ENCODE assay signal across 9 cellular contexts in the genomic region with DNA sequence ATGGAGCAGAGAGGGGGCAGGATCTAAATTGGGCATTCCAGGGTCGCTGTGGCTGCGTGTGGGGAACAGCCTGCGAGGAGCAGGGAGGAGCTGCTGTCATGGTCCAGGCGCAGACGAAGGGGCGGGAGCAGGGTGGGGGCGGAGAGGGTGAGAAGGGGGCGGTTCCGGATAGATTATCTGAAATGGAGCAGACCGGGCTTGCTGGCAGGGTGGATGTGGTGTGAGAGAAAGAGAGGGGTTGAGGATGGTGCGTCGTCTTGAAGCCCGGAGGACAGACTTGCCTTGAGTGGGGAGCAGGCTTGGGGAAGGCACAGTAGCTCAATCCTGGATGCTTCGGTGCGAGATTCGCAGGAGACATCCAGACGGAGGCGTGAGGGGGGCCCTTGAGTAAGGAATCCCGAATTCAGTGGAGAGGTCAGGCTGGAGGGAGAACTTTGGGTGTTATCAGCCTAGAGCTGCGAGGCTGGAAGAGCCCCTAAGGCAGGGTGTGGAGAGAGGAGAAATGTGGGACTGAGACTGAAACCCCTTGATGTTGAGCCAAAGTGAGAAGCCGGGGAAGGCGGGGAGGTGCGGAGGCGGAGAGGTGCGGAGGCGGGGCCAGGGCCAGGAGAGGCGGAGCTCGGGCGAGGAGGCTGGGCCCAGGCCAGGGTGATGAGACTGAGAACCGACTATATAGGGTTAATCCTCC. TPM values are rescaled to one million over a fixed set of nuclear protein-coding genes. Genes with fewer than 3 reads are reported as not detected.
DNase-seq lines count a peak whose midpoint lies in the region; ATAC-seq and TF ChIP-seq lines count a peak whose summit lies in the region.
"Had no signal": no experiment of that assay in that cellular context is flagged by ENCODE, and none has a peak within 500 bp of the region (broad histone marks: within the 10 kb centered on the region; RNA-seq: fewer than 3 reads in every experiment).

No MANE protein-coding gene starts in this region.

- no peaks in the 10 kb centered on the region for H3K27me3 ChIP-seq in body of pancreas

- CTCF ChIA-PET in activated CD4-positive, alpha-beta memory T cell treated with anti-CD3 and anti-CD28 coated beads for 36 hours (lab: Charles Lee) = no interaction called here
- CTCF ChIA-PET in activated CD4-positive, alpha-beta memory T cell treated with anti-CD3 and anti-CD28 coated beads, Interleukin-2, amount 10 ng/mL, durations not matched to agents 7 days and 5 days (lab: Charles Lee) = no interaction called here

- intact Hi-C loops in activated CD4-positive, alpha-beta memory T cell treated with anti-CD3 and anti-CD28 coated beads for 36 hours (cut with micrococcal nuclease) = no loop called here
- intact Hi-C loops in mucosa of descending colon (cut with DNase I, micrococcal nuclease) (no loop called here), body of pancreas (cut with DNase I) (no loop called here)

- WGBS in body of pancreas, 2 donors = 78 to 81% methylated on average over 30 of the region's 30 CpGs

- TF ChIP-seq POLR2A in body of pancreas (IDR thresholded peaks at IDR 0.05) = no peak

- H3K9me3 Mint-ChIP-seq in activated CD4-positive, alpha-beta memory T cell treated with anti-CD3 and anti-CD28 coated beads for 36 hours = peaks cover 16% of the 10 kb centered on the region
- H3K9me3 Mint-ChIP-seq in activated CD4-positive, alpha-beta memory T cell treated with anti-CD3 and anti-CD28 coated beads, Interleukin-2, amount 10 ng/mL, durations not matched to agents 7 days and 5 days = peaks cover 5% of the 10 kb centered on the region

- peaks cover 15% of the 10 kb centered on the region for H3K36me3 Mint-ChIP-seq in activated CD4-positive, alpha-beta memory T cell treated with anti-CD3 and anti-CD28 coated beads for 36 hours
- H3K36me3 Mint-ChIP-seq in activated CD4-positive, alpha-beta memory T cell treated with anti-CD3 and anti-CD28 coated beads, Interleukin-2, amount 10 ng/mL, durations not matched to agents 7 days and 5 days (ENCODE audit: low read depth) = no peaks in the 10 kb centered on the region

- H3K36me3 ChIP-seq in mucosa of descending colon (ENCODE audit: low read depth) = peaks cover 3% of the 10 kb centered on the region
- peaks cover 0 to 4% of the 10 kb centered on the region in 2 donors for H3K36me3 ChIP-seq in body of pancreas (replicated peaks in 1 of 2; ENCODE audit: insufficient read depth in 1 of 2, low read depth in 2 of 2)

- POLR2A ChIA-PET in activated CD4-positive, alpha-beta memory T cell treated with anti-CD3 and anti-CD28 coated beads for 36 hours (lab: Charles Lee) = no interaction called here
- POLR2A ChIA-PET in activated CD4-positive, alpha-beta memory T cell treated with anti-CD3 and anti-CD28 coated beads, Interleukin-2, amount 10 ng/mL, durations not matched to agents 7 days and 5 days (lab: Charles Lee) = no interaction called here

- H3K27ac ChIP-seq in body of pancreas = no peak overlapping the region

- TF ChIP-seq CTCF in fibroblast of the aortic adventitia (IDR thresholded peaks at IDR 0.05; ENCODE audit: insufficient read depth, low read length) (no peak), mucosa of descending colon (IDR thresholded peaks at IDR 0.05) (no peak), body of pancreas (IDR thresholded peaks at IDR 0.05) (no peak)

- no peaks in the 10 kb centered on the region for H3K27me3 Mint-ChIP-seq in activated CD4-positive, alpha-beta memory T cell treated with anti-CD3 and anti-CD28 coated beads for 36 hours
- no peaks in the 10 kb centered on the region for H3K27me3 Mint-ChIP-seq in activated CD4-positive, alpha-beta memory T cell treated with anti-CD3 and anti-CD28 coated beads, Interleukin-2, amount 10 ng/mL, durations not matched to agents 7 days and 5 days

- DNase-seq in activated CD4-positive, alpha-beta memory T cell treated with anti-CD3 and anti-CD28 coated beads for 36 hours = peak; percentile 12
- no peak for DNase-seq in activated CD4-positive, alpha-beta memory T cell treated with anti-CD3 and anti-CD28 coated beads, Interleukin-2, amount 10 ng/mL, durations not matched to agents 7 days and 5 days
- peak; percentile 20 for DNase-seq in fibroblast of the aortic adventitia (ENCODE audit: low read depth)
- no peak for DNase-seq in mucosa of descending colon
- DNase-seq in ureter (ENCODE audit: low spot score) = peak; percentile 50
- no peak for DNase-seq in SKM-1 treated with dmso at 0.1 percent for 144 hours (lab: John Stamatoyannopoulos, UW; ENCODE audit: unreplicated experiment)
- no peak for DNase-seq in body of pancreas
- no peak for DNase-seq in NCI-H2107 treated with DMSO at 0.1 percent for 48 hours (lab: John Stamatoyannopoulos, UW; ENCODE audit: unreplicated experiment)
- DNase-seq: T-helper 1 cell had no signal

- H3K4me3 Mint-ChIP-seq in activated CD4-positive, alpha-beta memory T cell treated with anti-CD3 and anti-CD28 coated beads for 36 hours = no peak overlapping the region
- H3K4me3 Mint-ChIP-seq in activated CD4-positive, alpha-beta memory T cell treated with anti-CD3 and anti-CD28 coated beads, Interleukin-2, amount 10 ng/mL, durations not matched to agents 7 days and 5 days = no peak overlapping the region

- H3K9me3 ChIP-seq in mucosa of descending colon (peaks cover 18% of the 10 kb centered on the region), body of pancreas (peaks cover 0 to 7% (median 0%) of the 10 kb centered on the region in 3 donors)

- no peaks in the 10 kb centered on the region for H3K4me1 Mint-ChIP-seq in activated CD4-positive, alpha-beta memory T cell treated with anti-CD3 and anti-CD28 coated beads for 36 hours (ENCODE audit: low read depth)
- H3K4me1 Mint-ChIP-seq in activated CD4-positive, alpha-beta memory T cell treated with anti-CD3 and anti-CD28 coated beads, Interleukin-2, amount 10 ng/mL, durations not matched to agents 7 days and 5 days = no peaks in the 10 kb centered on the region

- H3K4me1 ChIP-seq in mucosa of descending colon (ENCODE audit: low read depth) (no peaks in the 10 kb centered on the region), body of pancreas (no peaks in the 10 kb centered on the region)

- peak; percentile 35 for ATAC-seq in mucosa of descending colon
- no peak for ATAC-seq in body of pancreas

- peak overlapping the region; percentile 48 for H3K4me3 ChIP-seq in fibroblast of the aortic adventitia (ENCODE audit: low read depth, low read length)
- H3K4me3 ChIP-seq in mucosa of descending colon = no peak overlapping the region
- no peak overlapping the region for H3K4me3 ChIP-seq in body of pancreas

- no peak overlapping the region for H3K27ac Mint-ChIP-seq in activated CD4-positive, alpha-beta memory T cell treated with anti-CD3 and anti-CD28 coated beads for 36 hours
- no peak overlapping the region for H3K27ac Mint-ChIP-seq in activated CD4-positive, alpha-beta memory T cell treated with anti-CD3 and anti-CD28 coated beads, Interleukin-2, amount 10 ng/mL, durations not matched to agents 7 days and 5 days

RNA-seq across cellular contexts. Expression of a gene that starts 40.7 kb away (rescaled TPM):
- total RNA-seq in activated CD4-positive, alpha-beta memory T cell treated with anti-CD3 and anti-CD28 coated beads for 36 hours = 1 to 10 TPM in 1 of 2 experiments, under 1 TPM in 1; 0.75 to 1.2 TPM
- under 1 TPM; 0.40 to 0.55 TPM for total RNA-seq in activated CD4-positive, alpha-beta memory T cell treated with anti-CD3 and anti-CD28 coated beads, Interleukin-2, amount 10 ng/mL, durations not matched to agents 7 days and 5 days
- total RNA-seq in fibroblast of the aortic adventitia (ENCODE audit: low replicate concordance) (2.7 and 3.3 TPM in 2 replicates), mucosa of descending colon (under 1 TPM in 1 of 3 donors, not detected in 2; 0.22 TPM), ureter (not detected), body of pancreas (not detected)

Comparison
In these comparisons a context has a peak if more than half of its experiments do, and no peak if none do; other contexts are left out.
1. DNase-seq: peak in activated CD4-positive, alpha-beta memory T cell treated with anti-CD3 and anti-CD28 coated beads for 36 hours (single experiment), fibroblast of the aortic adventitia (single experiment) and ureter (single experiment); none in activated CD4-positive, alpha-beta memory T cell treated with anti-CD3 and anti-CD28 coated beads, Interleukin-2, amount 10 ng/mL, durations not matched to agents 7 days and 5 days (single experiment), mucosa of descending colon (0 of 3), SKM-1 treated with dmso at 0.1 percent for 144 hours (single experiment), body of pancreas (0 of 4) and NCI-H2107 treated with DMSO at 0.1 percent for 48 hours (single experiment).